Comparison of ENCODE assay signal across 1 cellular context in the genomic region with DNA sequence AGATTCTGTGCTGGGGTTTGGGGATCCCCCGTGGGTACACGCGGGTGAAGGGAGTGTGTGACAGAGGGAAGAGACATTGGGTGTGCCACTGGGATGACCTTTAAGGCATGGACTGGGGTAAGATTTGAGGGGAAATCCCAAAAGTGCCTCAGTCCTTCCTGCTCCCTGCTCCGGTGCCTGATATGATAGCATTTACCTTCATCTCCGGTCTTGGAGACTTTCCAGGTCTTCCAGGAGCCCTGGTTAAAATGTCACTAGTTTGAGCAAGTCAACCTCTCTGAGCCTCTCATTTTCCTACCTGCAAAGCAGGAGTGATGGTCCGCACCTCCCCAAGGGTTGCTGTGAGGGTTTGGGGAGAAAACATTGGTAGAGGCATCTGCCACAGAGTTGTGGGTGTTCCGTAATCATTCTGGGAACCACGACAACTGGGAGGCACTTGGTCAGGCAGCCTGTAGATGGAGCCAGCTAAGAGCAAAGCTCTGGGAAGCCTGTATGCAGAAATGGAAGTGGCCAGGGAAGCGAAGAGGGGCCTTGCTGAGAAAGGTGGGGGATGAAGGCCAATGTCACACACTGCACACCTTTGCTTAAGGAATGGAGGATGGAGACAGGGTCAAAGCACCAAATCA.
TF ChIP-seq lines count a peak whose summit lies in the region.

No MANE protein-coding gene starts in this region.

TF ChIP-seq in GM23338, 12 proteins besides CTCF, POLR2A, EP300 and RAD21:
- TF ChIP-seq STAT1 (IDR thresholded peaks at IDR 0.05; ENCODE audit: unreplicated experiment) (no peak), ZNF331 (CRISPR knock-in tag; IDR thresholded peaks at IDR 0.05; ENCODE audit: low read depth) (no peak), EZH2 (IDR thresholded peaks at IDR 0.05; ENCODE audit: low read depth, unreplicated experiment) (no peak), POLR2AphosphoS5 (IDR thresholded peaks at IDR 0.05; ENCODE audit: low read depth) (no peak), CREB1 (CRISPR knock-in tag; IDR thresholded peaks at IDR 0.05; ENCODE audit: low read depth) (no peak), ZNF114 (CRISPR knock-in tag; IDR thresholded peaks at IDR 0.05) (no peak), JUNB (IDR thresholded peaks at IDR 0.05; ENCODE audit: unreplicated experiment) (no peak), EZH2phosphoT487 (IDR thresholded peaks at IDR 0.05; ENCODE audit: unreplicated experiment) (no peak)
- TF ChIP-seq, protein P1, sequence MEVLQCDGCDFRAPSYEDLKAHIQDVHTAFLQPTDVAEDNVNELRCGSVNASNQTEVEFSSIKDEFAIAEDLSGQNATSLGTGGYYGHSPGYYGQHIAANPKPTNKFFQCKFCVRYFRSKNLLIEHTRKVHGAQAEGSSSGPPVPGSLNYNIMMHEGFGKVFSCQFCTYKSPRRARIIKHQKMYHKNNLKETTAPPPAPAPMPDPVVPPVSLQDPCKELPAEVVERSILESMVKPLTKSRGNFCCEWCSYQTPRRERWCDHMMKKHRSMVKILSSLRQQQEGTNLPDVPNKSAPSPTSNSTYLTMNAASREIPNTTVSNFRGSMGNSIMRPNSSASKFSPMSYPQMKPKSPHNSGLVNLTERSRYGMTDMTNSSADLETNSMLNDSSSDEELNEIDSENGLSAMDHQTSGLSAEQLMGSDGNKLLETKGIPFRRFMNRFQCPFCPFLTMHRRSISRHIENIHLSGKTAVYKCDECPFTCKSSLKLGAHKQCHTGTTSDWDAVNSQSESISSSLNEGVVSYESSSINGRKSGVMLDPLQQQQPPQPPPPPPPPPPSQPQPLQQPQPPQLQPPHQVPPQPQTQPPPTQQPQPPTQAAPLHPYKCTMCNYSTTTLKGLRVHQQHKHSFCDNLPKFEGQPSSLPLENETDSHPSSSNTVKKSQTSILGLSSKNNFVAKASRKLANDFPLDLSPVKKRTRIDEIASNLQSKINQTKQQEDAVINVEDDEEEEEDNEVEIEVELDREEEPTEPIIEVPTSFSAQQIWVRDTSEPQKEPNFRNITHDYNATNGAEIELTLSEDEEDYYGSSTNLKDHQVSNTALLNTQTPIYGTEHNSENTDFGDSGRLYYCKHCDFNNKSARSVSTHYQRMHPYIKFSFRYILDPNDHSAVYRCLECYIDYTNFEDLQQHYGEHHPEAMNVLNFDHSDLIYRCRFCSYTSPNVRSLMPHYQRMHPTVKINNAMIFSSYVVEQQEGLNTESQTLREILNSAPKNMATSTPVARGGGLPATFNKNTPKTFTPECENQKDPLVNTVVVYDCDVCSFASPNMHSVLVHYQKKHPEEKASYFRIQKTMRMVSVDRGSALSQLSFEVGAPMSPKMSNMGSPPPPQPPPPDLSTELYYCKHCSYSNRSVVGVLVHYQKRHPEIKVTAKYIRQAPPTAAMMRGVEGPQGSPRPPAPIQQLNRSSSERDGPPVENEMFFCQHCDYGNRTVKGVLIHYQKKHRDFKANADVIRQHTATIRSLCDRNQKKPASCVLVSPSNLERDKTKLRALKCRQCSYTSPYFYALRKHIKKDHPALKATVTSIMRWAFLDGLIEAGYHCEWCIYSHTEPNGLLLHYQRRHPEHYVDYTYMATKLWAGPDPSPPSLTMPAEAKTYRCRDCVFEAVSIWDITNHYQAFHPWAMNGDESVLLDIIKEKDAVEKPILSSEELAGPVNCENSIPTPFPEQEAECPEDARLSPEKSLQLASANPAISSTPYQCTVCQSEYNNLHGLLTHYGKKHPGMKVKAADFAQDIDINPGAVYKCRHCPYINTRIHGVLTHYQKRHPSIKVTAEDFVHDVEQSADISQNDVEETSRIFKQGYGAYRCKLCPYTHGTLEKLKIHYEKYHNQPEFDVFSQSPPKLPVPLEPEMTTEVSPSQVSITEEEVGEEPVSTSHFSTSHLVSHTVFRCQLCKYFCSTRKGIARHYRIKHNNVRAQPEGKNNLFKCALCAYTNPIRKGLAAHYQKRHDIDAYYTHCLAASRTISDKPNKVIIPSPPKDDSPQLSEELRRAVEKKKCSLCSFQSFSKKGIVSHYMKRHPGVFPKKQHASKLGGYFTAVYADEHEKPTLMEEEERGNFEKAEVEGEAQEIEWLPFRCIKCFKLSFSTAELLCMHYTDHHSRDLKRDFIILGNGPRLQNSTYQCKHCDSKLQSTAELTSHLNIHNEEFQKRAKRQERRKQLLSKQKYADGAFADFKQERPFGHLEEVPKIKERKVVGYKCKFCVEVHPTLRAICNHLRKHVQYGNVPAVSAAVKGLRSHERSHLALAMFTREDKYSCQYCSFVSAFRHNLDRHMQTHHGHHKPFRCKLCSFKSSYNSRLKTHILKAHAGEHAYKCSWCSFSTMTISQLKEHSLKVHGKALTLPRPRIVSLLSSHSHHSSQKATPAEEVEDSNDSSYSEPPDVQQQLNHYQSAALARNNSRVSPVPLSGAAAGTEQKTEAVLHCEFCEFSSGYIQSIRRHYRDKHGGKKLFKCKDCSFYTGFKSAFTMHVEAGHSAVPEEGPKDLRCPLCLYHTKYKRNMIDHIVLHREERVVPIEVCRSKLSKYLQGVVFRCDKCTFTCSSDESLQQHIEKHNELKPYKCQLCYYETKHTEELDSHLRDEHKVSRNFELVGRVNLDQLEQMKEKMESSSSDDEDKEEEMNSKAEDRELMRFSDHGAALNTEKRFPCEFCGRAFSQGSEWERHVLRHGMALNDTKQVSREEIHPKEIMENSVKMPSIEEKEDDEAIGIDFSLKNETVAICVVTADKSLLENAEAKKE (CRISPR knock-in tag; IDR thresholded peaks at IDR 0.05) = no peak
TF ChIP-seq in GM23338: peak in this region for 0.
